8 cellular contexts compared by ENCODE assay signal in the genomic region with DNA sequence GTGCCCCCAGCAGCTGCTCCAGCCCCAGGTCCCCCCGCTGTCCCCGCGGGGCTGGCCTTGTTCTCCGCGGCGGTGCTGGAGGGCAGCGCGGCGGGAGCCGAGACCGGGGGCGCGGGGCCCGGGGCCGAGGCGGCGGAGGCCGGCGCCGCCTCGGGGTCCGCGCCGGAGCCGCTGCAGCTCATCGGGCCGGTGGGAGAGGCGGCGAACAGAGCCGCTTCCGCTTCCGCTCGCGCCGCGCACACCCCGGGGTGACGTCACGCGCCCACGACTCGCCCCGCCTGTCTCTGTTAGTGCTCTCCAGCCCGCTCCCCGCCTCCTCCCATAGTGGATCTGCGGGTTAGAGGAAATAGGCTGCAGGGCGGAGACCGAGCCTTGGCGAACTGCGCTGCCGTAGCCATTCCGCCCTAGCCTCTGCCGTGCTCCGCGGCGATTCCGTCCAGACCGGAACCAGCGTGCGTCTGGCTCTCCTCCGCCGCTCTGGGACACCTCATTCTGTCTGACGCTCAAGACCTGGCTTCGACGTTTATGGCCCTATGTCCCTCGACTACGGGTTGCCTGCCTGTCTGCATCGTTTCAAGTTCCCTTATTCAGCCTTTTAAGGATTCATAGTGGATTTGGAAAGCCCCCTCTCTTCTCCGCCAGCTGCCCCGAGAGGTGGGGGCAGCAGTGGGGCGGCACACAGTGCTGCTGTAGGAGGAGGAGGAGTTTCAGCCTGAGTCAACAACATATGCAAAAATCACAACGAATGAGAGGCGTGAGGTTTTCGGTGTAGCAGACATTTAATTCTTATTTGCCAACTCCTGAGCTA.
DNase-seq lines count a peak whose midpoint lies in the region; ATAC-seq and FAIRE-seq lines count a peak whose summit lies in the region.

Gene TAF10 (minus strand): TSS at position 209 of the 808 bp plus-strand sequence. CDS start 27 bp downstream, at position 182.

- peak; percentile 87 for DNase-seq in COR-L47 (lab: John Stamatoyannopoulos, UW)
- DNase-seq in HTR-8/SVneo (ENCODE audit: insufficient read length, low spot score): peak; percentile 89
- peak; percentile 96 for DNase-seq in NOMO-1 treated with DMSO at 0.1 percent for 48 hours (lab: John Stamatoyannopoulos, UW; ENCODE audit: unreplicated experiment)
- peak; percentile 88 to 90 for DNase-seq in activated CD8-positive, alpha-beta memory T cell treated with anti-CD3 and anti-CD28 coated beads for 4 hours (ENCODE audit: low read depth in 2 of 2)
- DNase-seq in effector memory CD4-positive, alpha-beta T cell: peak; percentile 92 to 95 (median 93)
- DNase-seq in memory B cell (ENCODE audit: low spot score in 2 of 2): peak; percentile 88 to 91
- DNase-seq in stimulated activated CD8-positive, alpha-beta memory T cell treated with anti-CD3 and anti-CD28 coated beads, Interleukin-12 subunit alpha, Interleukin-12 subunit beta, amount 100 ng/mL, for 1 hour (ENCODE audit: low read depth): peak; percentile 93

- no peak within 1 kb of the TSS for H3K27ac Mint-ChIP-seq in memory B cell

- H3K27me3 Mint-ChIP-seq in memory B cell: no peaks in the 10 kb centered on the region

- FAIRE-seq in HTR-8/SVneo (lab: Jason Lieb, UNC): peak; percentile 94

- peak within 1 kb of the TSS; percentile 66 for H3K4me3 ChIP-seq in effector memory CD4-positive, alpha-beta T cell (ENCODE audit: insufficient read depth, low read depth, low read length, poor library complexity, severe bottlenecking)

- no peaks in the 10 kb centered on the region for H3K9me3 Mint-ChIP-seq in memory B cell

- H3K27ac ChIP-seq in effector memory CD4-positive, alpha-beta T cell (ENCODE audit: insufficient read depth, low read length, poor library complexity, severe bottlenecking): peak within 1 kb of the TSS; percentile 95

- peak within 1 kb of the TSS; percentile 90 for H3K4me3 Mint-ChIP-seq in memory B cell

- H3K9me3 ChIP-seq in effector memory CD4-positive, alpha-beta T cell (ENCODE audit: control insufficient read depth, low read length): no peaks in the 10 kb centered on the region

- ATAC-seq in GM21367 (IDR thresholded peaks at IDR 0.05; ENCODE audit: unreplicated experiment) (peak; percentile 89), memory B cell (ENCODE audit: low read depth) (peak; percentile 82)

- H3K36me3 Mint-ChIP-seq in memory B cell: peaks cover 38% of the 10 kb centered on the region

- peaks cover 38% of the 10 kb centered on the region for H3K36me3 ChIP-seq in effector memory CD4-positive, alpha-beta T cell (ENCODE audit: control insufficient read depth, insufficient read depth, low read length)

- H3K4me1 Mint-ChIP-seq in memory B cell: peaks cover 28% of the 10 kb centered on the region

- H3K4me1 ChIP-seq in effector memory CD4-positive, alpha-beta T cell (ENCODE audit: control insufficient read depth, insufficient read depth, low read length, poor library complexity, severe bottlenecking): peaks cover 23% of the 10 kb centered on the region

- H3K27me3 ChIP-seq in effector memory CD4-positive, alpha-beta T cell (replicated peaks; ENCODE audit: control insufficient read depth, insufficient read depth, low read length, poor library complexity, severe bottlenecking): no peaks in the 10 kb centered on the region

Comparison
In these comparisons a context has a peak if more than half of its experiments do, and no peak if none do; other contexts are left out.
1. Peak in every context shown above with its lines: DNase-seq, ATAC-seq, H3K4me3 ChIP-seq and H3K27ac ChIP-seq.